Comparison of ENCODE assay signal across 2 cellular contexts in the genomic region with DNA sequence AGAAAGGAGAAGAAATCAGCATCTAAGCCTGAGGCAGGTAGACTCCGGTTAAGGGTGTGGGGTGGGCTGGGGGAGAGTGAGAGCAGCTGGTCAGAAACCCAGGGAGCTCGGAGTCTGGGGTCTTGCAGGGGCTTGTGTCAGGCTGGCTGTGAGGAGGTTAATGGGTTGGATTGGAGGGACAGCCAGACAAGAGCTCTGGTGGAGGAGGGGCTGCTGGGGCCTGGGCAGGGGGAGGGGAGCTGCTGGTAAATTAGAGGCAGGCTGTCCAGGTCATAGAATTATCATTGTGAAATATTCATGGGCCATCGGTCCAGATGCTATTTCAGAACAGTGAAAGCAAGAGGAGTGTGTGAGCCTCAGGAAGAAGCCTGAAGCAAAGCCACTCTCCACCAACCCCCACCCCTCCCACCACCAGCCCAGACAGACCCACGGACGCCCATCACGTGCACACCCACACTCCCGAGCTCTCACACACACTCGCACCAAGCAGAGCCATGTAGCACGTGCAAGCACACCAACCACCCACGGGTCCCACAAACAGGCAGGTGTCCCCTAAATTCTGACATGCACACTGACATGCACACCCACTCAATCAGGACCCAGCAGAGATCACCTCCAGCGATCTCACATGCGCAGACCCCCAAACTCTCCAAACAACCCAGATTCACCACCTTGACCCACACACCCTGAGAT.
TF ChIP-seq lines count a peak whose summit lies in the region.

No MANE protein-coding gene starts in this region.

TF ChIP-seq in GM12878, 131 proteins besides CTCF, POLR2A, EP300 and RAD21:
- TF ChIP-seq, protein P1, sequence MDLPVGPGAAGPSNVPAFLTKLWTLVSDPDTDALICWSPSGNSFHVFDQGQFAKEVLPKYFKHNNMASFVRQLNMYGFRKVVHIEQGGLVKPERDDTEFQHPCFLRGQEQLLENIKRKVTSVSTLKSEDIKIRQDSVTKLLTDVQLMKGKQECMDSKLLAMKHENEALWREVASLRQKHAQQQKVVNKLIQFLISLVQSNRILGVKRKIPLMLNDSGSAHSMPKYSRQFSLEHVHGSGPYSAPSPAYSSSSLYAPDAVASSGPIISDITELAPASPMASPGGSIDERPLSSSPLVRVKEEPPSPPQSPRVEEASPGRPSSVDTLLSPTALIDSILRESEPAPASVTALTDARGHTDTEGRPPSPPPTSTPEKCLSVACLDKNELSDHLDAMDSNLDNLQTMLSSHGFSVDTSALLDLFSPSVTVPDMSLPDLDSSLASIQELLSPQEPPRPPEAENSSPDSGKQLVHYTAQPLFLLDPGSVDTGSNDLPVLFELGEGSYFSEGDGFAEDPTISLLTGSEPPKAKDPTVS (IDR thresholded peaks at IDR 0.05; ENCODE audit: low read depth, low read length): no peak
- peak; percentile 64 to 76 for TF ChIP-seq BHLHE40 (IDR thresholded peaks at IDR 0.05; ENCODE audit: borderline replicate concordance in 1 of 2, low read depth in 2 of 2, low read length in 1 of 2)
TF ChIP-seq in GM12878: peak in this region for 1.

TF ChIP-seq in liver, 16 proteins besides CTCF, POLR2A, EP300 and RAD21:
- TF ChIP-seq HNF4A (conservative IDR thresholded peaks at IDR 0.05): peak in 1 of 2 donors; percentile 17
- TF ChIP-seq RXRA (IDR thresholded peaks at IDR 0.05): peak in 1 of 2 donors; percentile 20
- TF ChIP-seq, protein P2, sequence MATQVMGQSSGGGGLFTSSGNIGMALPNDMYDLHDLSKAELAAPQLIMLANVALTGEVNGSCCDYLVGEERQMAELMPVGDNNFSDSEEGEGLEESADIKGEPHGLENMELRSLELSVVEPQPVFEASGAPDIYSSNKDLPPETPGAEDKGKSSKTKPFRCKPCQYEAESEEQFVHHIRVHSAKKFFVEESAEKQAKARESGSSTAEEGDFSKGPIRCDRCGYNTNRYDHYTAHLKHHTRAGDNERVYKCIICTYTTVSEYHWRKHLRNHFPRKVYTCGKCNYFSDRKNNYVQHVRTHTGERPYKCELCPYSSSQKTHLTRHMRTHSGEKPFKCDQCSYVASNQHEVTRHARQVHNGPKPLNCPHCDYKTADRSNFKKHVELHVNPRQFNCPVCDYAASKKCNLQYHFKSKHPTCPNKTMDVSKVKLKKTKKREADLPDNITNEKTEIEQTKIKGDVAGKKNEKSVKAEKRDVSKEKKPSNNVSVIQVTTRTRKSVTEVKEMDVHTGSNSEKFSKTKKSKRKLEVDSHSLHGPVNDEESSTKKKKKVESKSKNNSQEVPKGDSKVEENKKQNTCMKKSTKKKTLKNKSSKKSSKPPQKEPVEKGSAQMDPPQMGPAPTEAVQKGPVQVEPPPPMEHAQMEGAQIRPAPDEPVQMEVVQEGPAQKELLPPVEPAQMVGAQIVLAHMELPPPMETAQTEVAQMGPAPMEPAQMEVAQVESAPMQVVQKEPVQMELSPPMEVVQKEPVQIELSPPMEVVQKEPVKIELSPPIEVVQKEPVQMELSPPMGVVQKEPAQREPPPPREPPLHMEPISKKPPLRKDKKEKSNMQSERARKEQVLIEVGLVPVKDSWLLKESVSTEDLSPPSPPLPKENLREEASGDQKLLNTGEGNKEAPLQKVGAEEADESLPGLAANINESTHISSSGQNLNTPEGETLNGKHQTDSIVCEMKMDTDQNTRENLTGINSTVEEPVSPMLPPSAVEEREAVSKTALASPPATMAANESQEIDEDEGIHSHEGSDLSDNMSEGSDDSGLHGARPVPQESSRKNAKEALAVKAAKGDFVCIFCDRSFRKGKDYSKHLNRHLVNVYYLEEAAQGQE (IDR thresholded peaks at IDR 0.05): no peak
